ENCODE assay signal across 8 cellular contexts in genomic region chr16:89093602-89094251, GRCh38. TPM values are rescaled to one million over a fixed set of nuclear protein-coding genes. Genes with fewer than 3 reads are reported as not detected.
A peak's percentile ranks its signal among the peaks of the same experiment; 100 is the strongest.
DNase-seq lines count a peak whose midpoint lies in the region; ATAC-seq and TF ChIP-seq lines count a peak whose summit lies in the region.

Gene ACSF3, plus strand, starts transcription at chr16:89093852. Its CDS starts 6,830 bp downstream, at chr16:89100682.

- ATAC-seq in GM21390 (IDR thresholded peaks at IDR 0.05; ENCODE audit: unreplicated experiment) = peak; percentile 46

- no peaks in the 10 kb centered on the region for H3K27me3 ChIP-seq in CD8-positive, alpha-beta memory T cell (ENCODE audit: insufficient read depth, low read length, poor library complexity, severe bottlenecking)

- no peaks in the 10 kb centered on the region for H3K9me3 ChIP-seq in CD8-positive, alpha-beta memory T cell (ENCODE audit: low read length)

- peaks cover 2 to 15% of the 10 kb centered on the region in 2 donors for H3K27me3 Mint-ChIP-seq in CD8-positive, alpha-beta memory T cell
- peaks cover 14% of the 10 kb centered on the region for H3K27me3 Mint-ChIP-seq in endothelial cell (ENCODE audit: unreplicated experiment)

- H3K9me3 Mint-ChIP-seq in CD8-positive, alpha-beta memory T cell = no peaks in the 10 kb centered on the region
- no peaks in the 10 kb centered on the region for H3K9me3 Mint-ChIP-seq in endothelial cell (ENCODE audit: unreplicated experiment)

- H3K27ac Mint-ChIP-seq in CD8-positive, alpha-beta memory T cell = peak within 1 kb of the TSS; percentile 91 to 100 (median 98)
- H3K27ac Mint-ChIP-seq in endothelial cell (ENCODE audit: unreplicated experiment) = peak within 1 kb of the TSS; percentile 36

- no peak for TF ChIP-seq CTCF in endothelial cell (IDR thresholded peaks at IDR 0.05; ENCODE audit: unreplicated experiment)

- H3K4me1 ChIP-seq in CD8-positive, alpha-beta memory T cell (ENCODE audit: insufficient read depth, low read length) = peaks cover 48% of the 10 kb centered on the region

- POLR2A ChIA-PET in CD8-positive, alpha-beta memory T cell (lab: Charles Lee) = interaction anchor here (0.6 to 1.4 kb wide), 5 partner anchors 21 to 153 kb away, joined by 3 to 8 read pairs (median 3); no protein-coding TSS in a partner anchor

- no peaks in the 10 kb centered on the region for H3K36me3 ChIP-seq in CD8-positive, alpha-beta memory T cell (ENCODE audit: insufficient read depth, low read length)

- H3K36me3 Mint-ChIP-seq in CD8-positive, alpha-beta memory T cell = peaks cover 0 to 15% (median 0%) of the 10 kb centered on the region in 3 donors
- peaks cover 3% of the 10 kb centered on the region for H3K36me3 Mint-ChIP-seq in endothelial cell (ENCODE audit: low read depth, unreplicated experiment)

- peak within 1 kb of the TSS; percentile 85 for H3K4me3 ChIP-seq in CD8-positive, alpha-beta memory T cell (ENCODE audit: low read length)

- CTCF ChIA-PET in CD8-positive, alpha-beta memory T cell (lab: Charles Lee) = interaction anchor here (0.8 to 1.7 kb wide), 4 partner anchors 21 to 356 kb away, joined by 3 to 5 read pairs (median 4); no protein-coding TSS in a partner anchor

- H3K27ac ChIP-seq in CD8-positive, alpha-beta memory T cell (ENCODE audit: low read depth, low read length) = peak within 1 kb of the TSS; percentile 68

- H3K4me3 Mint-ChIP-seq in CD8-positive, alpha-beta memory T cell = peak within 1 kb of the TSS; percentile 90 to 97 (median 96)
- H3K4me3 Mint-ChIP-seq in endothelial cell (ENCODE audit: unreplicated experiment) = peak within 1 kb of the TSS; percentile 95

- peak; percentile 45 to 74 (median 63) for DNase-seq in CD8-positive, alpha-beta memory T cell
- DNase-seq in NCI-H460 (ENCODE audit: extremely low read depth, low read depth) (peak; percentile 20), endothelial cell (ENCODE audit: low spot score) (peak; percentile 49), midbrain (lab: John Stamatoyannopoulos, UW) (peak; percentile 57), NCI-H510A treated with DMSO at 0.1 percent for 48 hours (lab: John Stamatoyannopoulos, UW) (no peak)
- DNase-seq in activated CD8-positive, alpha-beta memory T cell treated with anti-CD3 and anti-CD28 coated beads, Interleukin-2, amount 50 U/mL, for 4 hours = peak; percentile 71
- peak; percentile 60 to 64 for DNase-seq in stimulated activated CD8-positive, alpha-beta memory T cell treated with anti-CD3 and anti-CD28 coated beads, Interleukin-15, amount 100 ng/mL, for 48 hours (ENCODE audit: low read depth in 2 of 2)

- peaks cover 45 to 55% (median 47%) of the 10 kb centered on the region in 3 donors for H3K4me1 Mint-ChIP-seq in CD8-positive, alpha-beta memory T cell
- peaks cover 11% of the 10 kb centered on the region for H3K4me1 Mint-ChIP-seq in endothelial cell (ENCODE audit: unreplicated experiment)

RNA-seq across cellular contexts. Expression of gene ACSF3, which starts in this region (rescaled TPM):
- 10 to 100 TPM; 43.6 to 43.9 TPM for total RNA-seq in CD8-positive, alpha-beta memory T cell
- polyA plus RNA-seq in CD8-positive, alpha-beta memory T cell = 35.5 TPM
- 19.6 and 20.4 TPM in 2 replicates for total RNA-seq in NCI-H460 (2014; rRNA removed; shearing (Covaris generic))
- polyA plus RNA-seq in NCI-H460 (2014; cell fraction: nucleus; rRNA removed) = 28.0 and 30.8 TPM in 2 replicates
- total RNA-seq in endothelial cell (ENCODE audit: unreplicated experiment) = 28.2 TPM
